In genomic region chrX:67564475-67564874, GRCh38 we compare ENCODE assay signal across 1 cellular context.
TF ChIP-seq lines count a peak whose summit lies in the region.

No MANE protein-coding gene starts in this region.

TF ChIP-seq in GM23338, 12 proteins besides CTCF, POLR2A, EP300 and RAD21 (continued from another document):
- no peak for TF ChIP-seq ZNF462 (CRISPR knock-in tag; IDR thresholded peaks at IDR 0.05)
